ENCODE assay signal across 28 cellular contexts in genomic region chr4:43586813-43587212, GRCh38.
"Had no signal": no experiment of that assay in that cellular context is flagged by ENCODE, and none has a peak within 500 bp of the region (broad histone marks: within the 10 kb centered on the region; RNA-seq: fewer than 3 reads in every experiment).

No MANE protein-coding gene starts in this region.

- H3K4me1 ChIP-seq: neural progenitor cell, parathyroid adenoma, psoas muscle, spleen, suprapubic skin, testis, tibial artery, transverse colon, upper lobe of right lung, uterus had no signal

- H3K27ac ChIP-seq: neural progenitor cell, ovary, parathyroid adenoma, psoas muscle, skin epidermis, spleen, suprapubic skin, testis, tibial artery, transverse colon, upper lobe of right lung, uterus had no signal

- H3K4me2 ChIP-seq: neural progenitor cell, smooth muscle cell had no signal

- H3K27me3 ChIP-seq: neural progenitor cell, ovary, spleen, suprapubic skin, testis, tibial artery, transverse colon, upper lobe of right lung, uterus had no signal

- H3K79me2 ChIP-seq: parathyroid adenoma had no signal

- H2AFZ ChIP-seq: neural progenitor cell, parathyroid adenoma had no signal

- H3K9me3 ChIP-seq: ovary, psoas muscle, suprapubic skin, testis, tibial artery, transverse colon, upper lobe of right lung, uterus had no signal

- H3K4me3 ChIP-seq: neural progenitor cell, ovary, psoas muscle, skin epidermis, smooth muscle cell, spleen, suprapubic skin, testis, tibial artery, transverse colon, upper lobe of right lung, uterus had no signal

- H3K9ac ChIP-seq: neural progenitor cell, parathyroid adenoma had no signal

- H3K36me3 ChIP-seq: neural progenitor cell, ovary, spleen, suprapubic skin, tibial artery, transverse colon, upper lobe of right lung, uterus had no signal

- DNase-seq: naive thymus-derived CD4-positive, alpha-beta T cell; natural killer cell; occipital lobe; ovary; posterior cingulate gyrus; psoas muscle; right cardiac atrium; spleen; stimulated activated CD4-positive, alpha-beta T cell treated with anti-CD3 and anti-CD28 coated beads, Interleukin-12 subunit alpha, Interleukin-12 subunit beta, amount 100 ng/mL, for 4 hours; stimulated activated CD4-positive, alpha-beta T cell treated with anti-CD3 and anti-CD28 coated beads, Interleukin-1b, Interleukin-23, amount 100 ng/mL, for 48 hours; stimulated activated CD4-positive, alpha-beta T cell treated with anti-CD3 and anti-CD28 coated beads, Interleukin-4, amount 100 ng/mL, for 1 hour; stimulated activated CD4-positive, alpha-beta T cell treated with anti-CD3 and anti-CD28 coated beads, Interleukin-4, amount 100 ng/mL, for 4 hours; stimulated activated CD8-positive, alpha-beta memory T cell treated with anti-CD3 and anti-CD28 coated beads, Interleukin-4, amount 100 ng/mL, for 48 hours; stimulated activated naive CD4-positive, alpha-beta T cell; stimulated activated naive CD8-positive, alpha-beta T cell treated with anti-CD3 and anti-CD28 coated beads, Interleukin-15, amount 100 ng/mL, for 72 hours; substantia nigra; testis; tibial artery; transverse colon; upper lobe of right lung; uterus had no signal

- ATAC-seq: naive thymus-derived CD4-positive, alpha-beta T cell; natural killer cell; psoas muscle; right cardiac atrium; sciatic nerve; stimulated activated memory B cell treated with anti-CD40 and anti-IgM and Interleukin-4, amounts not matched to agents 10 μg/mL and 1 μg/mL and 100 μg/mL, for 72 hours; stimulated activated naive CD8-positive, alpha-beta T cell treated with anti-CD3 and anti-CD28 coated beads, Interleukin-15, amount 100 ng/mL, for 72 hours; upper lobe of right lung had no signal
